2 cellular contexts compared by ENCODE assay signal in genomic region chr3:44077267-44077666, GRCh38.
TF ChIP-seq lines count a peak whose summit lies in the region.

No MANE protein-coding gene starts in this region.

TF ChIP-seq in GM23338, 12 proteins besides CTCF, POLR2A, EP300 and RAD21 (continued from another document):
- TF ChIP-seq REST (IDR thresholded peaks at IDR 0.05; ENCODE audit: unreplicated experiment): no peak
- no peak for TF ChIP-seq NANOG (IDR thresholded peaks at IDR 0.05; ENCODE audit: borderline replicate concordance)
- TF ChIP-seq JUNB (IDR thresholded peaks at IDR 0.05; ENCODE audit: unreplicated experiment): no peak
- TF ChIP-seq POLR2AphosphoS5 (IDR thresholded peaks at IDR 0.05; ENCODE audit: low read depth): no peak
- TF ChIP-seq CREB1 (CRISPR knock-in tag; IDR thresholded peaks at IDR 0.05; ENCODE audit: low read depth): no peak
- no peak for TF ChIP-seq ZNF462 (CRISPR knock-in tag; IDR thresholded peaks at IDR 0.05)
- TF ChIP-seq ETS1 (IDR thresholded peaks at IDR 0.05): no peak

TF ChIP-seq in SK-N-SH, 30 proteins besides CTCF, POLR2A, EP300 and RAD21 (continued from another document):
- no peak for TF ChIP-seq FOSL2 (IDR thresholded peaks at IDR 0.05; ENCODE audit: borderline replicate concordance, low read depth)
